In the genomic region with DNA sequence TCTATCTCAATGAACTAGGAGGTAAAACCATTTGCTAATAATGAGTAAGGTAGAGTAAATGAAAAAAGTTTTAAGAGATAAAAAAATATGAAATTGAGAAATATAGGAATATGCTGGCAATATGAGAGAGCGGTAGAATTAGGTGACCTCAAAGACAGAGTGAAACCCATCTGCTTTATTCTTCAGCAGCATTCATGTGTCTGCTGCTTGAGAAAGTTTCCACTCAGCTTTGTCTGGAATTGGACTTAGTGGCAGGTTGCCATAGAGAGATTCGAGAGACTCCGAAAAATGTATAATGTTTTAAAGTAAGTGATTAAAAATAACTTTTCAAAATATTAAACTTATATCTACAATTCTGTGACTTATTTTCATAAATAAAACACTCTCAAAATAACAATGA, we compare ENCODE assay signal across 30 cellular contexts. TPM values are rescaled to one million over a fixed set of nuclear protein-coding genes. Genes with fewer than 3 reads are reported as not detected.
"Had no signal": no experiment of that assay in that cellular context is flagged by ENCODE, and none has a peak within 500 bp of the region (broad histone marks: within the 10 kb centered on the region; RNA-seq: fewer than 3 reads in every experiment).

No MANE protein-coding gene starts in this region.

- H3K4me1 ChIP-seq: breast epithelium, colonic mucosa had no signal

- ATAC-seq: activated CD4-positive, CD25-positive, alpha-beta regulatory T cell treated with anti-CD3 and anti-CD28 coated beads, Interleukin-2, amount 50 U/mL, for 24 hours; activated T-cell treated with anti-CD3 and anti-CD28 coated beads, Interleukin-2, amount 50 U/mL, for 4 hours; activated T-helper 17 cell treated with anti-CD3 and anti-CD28 coated beads, Interleukin-2, amount 50 U/mL, for 72 hours; gastroesophageal sphincter had no signal

- H3K27ac ChIP-seq: breast epithelium, cardiac muscle cell, colonic mucosa, epithelial cell of prostate, esophagus squamous epithelium, gastroesophageal sphincter, WERI-Rb-1 had no signal

- DNase-seq: activated B cell treated with CpG ODN at 0.5 μM for 24 hours; activated CD4-positive, alpha-beta T cell treated with anti-CD3 and anti-CD28 coated beads for 48 hours; activated CD4-positive, alpha-beta T cell treated with anti-CD3 and anti-CD28 coated beads, Interleukin-2, amount 50 U/mL, for 1 hour; activated CD4-positive, alpha-beta T cell treated with anti-CD3 and anti-CD28 coated beads, Interleukin-2, amount 50 U/mL, for 48 hours; activated CD8-positive, alpha-beta memory T cell treated with anti-CD3 and anti-CD28 coated beads for 24 hours; activated CD8-positive, alpha-beta T cell treated with anti-CD3 and anti-CD28 coated beads for 36 hours; activated effector memory CD4-positive, alpha-beta T cell treated with Interleukin-2 at 50 U/mL for 16 hours; activated gamma-delta T cell treated with Interleukin-2 at 50 U/mL for 16 hours; activated naive CD4-positive, alpha-beta T cell treated with anti-CD3 and anti-CD28 coated beads, Interleukin-2, amount 50 U/mL, for 16 hours; activated naive CD4-positive, alpha-beta T cell treated with Interleukin-2 at 50 U/mL for 16 hours; activated T-cell treated with anti-CD3 and anti-CD28 coated beads, Interleukin-2, amount 50 U/mL, for 4 hours; central memory CD4-positive, alpha-beta T cell; cerebellar nuclear complex; colonic mucosa; effector CD8-positive, alpha-beta T cell; esophagus squamous epithelium; foreskin melanocyte; T-helper 9 cell; WERI-Rb-1 had no signal

- H3K36me3 ChIP-seq: ascending aorta, breast epithelium, cardiac muscle cell, colonic mucosa, esophagus squamous epithelium, gastroesophageal sphincter, heart right ventricle, WERI-Rb-1 had no signal

- H3K4me3 ChIP-seq: ascending aorta, breast epithelium, cardiac muscle cell, colonic mucosa, esophagus squamous epithelium, gastroesophageal sphincter, heart right ventricle had no signal

- H3K27me3 ChIP-seq: ascending aorta, breast epithelium, cardiac muscle cell, colonic mucosa, esophagus squamous epithelium, gastroesophageal sphincter, heart right ventricle had no signal

- H3K9me3 ChIP-seq: ascending aorta, breast epithelium, colonic mucosa, esophagus squamous epithelium, gastroesophageal sphincter, heart right ventricle had no signal

RNA-seq across cellular contexts. Expression of gene SUCNR1, which starts 5.0 kb away (rescaled TPM):
- total RNA-seq: activated B cell treated with CpG ODN at 0.5 μM for 24 hours; activated CD8-positive, alpha-beta T cell treated with anti-CD3 and anti-CD28 coated beads for 36 hours; activated T-cell treated with anti-CD3 and anti-CD28 coated beads, Interleukin-2, amount 50 U/mL, for 4 hours; activated T-helper 17 cell treated with anti-CD3 and anti-CD28 coated beads, Interleukin-2, amount 50 U/mL, for 72 hours; cardiac muscle cell; dermis microvascular lymphatic vessel endothelial cell; endothelial cell of umbilical vein; T-helper 2 cell treated with Interferon-gamma antibody and Interleukin-4, amounts not matched to agents 100 ng/mL and 5 ng/mL, for 36 hours had no signal
- polyA plus RNA-seq: cardiac muscle cell, endothelial cell of umbilical vein had no signal
